18 cellular contexts compared by ENCODE assay signal in the genomic region with DNA sequence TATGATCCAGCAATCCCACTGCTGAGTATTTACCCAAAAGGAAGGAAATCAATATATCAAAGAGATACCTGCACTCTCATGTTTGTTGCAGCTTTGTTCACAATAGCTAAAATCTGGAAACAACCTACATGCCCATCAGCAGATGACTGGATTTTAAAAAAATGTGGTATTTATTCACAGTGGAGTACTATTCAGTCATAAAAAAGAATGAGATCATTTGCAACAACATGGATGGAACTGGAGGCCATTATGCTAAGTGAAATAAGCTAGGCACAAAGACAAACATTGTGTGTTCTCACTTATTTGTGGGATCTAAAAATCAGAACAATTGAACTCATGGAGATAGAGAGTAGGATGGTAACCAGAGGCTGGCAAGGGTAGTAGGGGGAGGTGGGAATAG. TPM values are rescaled to one million over a fixed set of nuclear protein-coding genes. Genes with fewer than 3 reads are reported as not detected.
DNase-seq lines count a peak whose midpoint lies in the region; ATAC-seq, FAIRE-seq and TF ChIP-seq lines count a peak whose summit lies in the region.
"Had no signal": no experiment of that assay in that cellular context is flagged by ENCODE, and none has a peak within 500 bp of the region (broad histone marks: within the 10 kb centered on the region; RNA-seq: fewer than 3 reads in every experiment).

No MANE protein-coding gene starts in this region.

- SMC1A ChIA-PET in GM12878 (lab: Charles Lee; ENCODE audit: uncharacterized antibody, unreplicated experiment): interaction anchor here (1.4 kb wide), 2 partner anchors 12 to 23 kb away, joined by 4 to 10 read pairs; no protein-coding TSS in a partner anchor

- CTCF ChIA-PET in HEK293 (lab: Yijun Ruan, JAX): interaction anchor here (0.6 to 0.8 kb wide), 3 partner anchors 14 to 305 kb away, joined by 3 to 5 read pairs (median 3); no protein-coding TSS in a partner anchor
- CTCF ChIA-PET in GM12878 (lab: Yijun Ruan, JAX): interaction anchor here (2.8 kb wide), 1 partner anchor 9 kb away, joined by 17 read pairs; no protein-coding TSS in a partner anchor

- no peak overlapping the region for H2AFZ ChIP-seq in GM12878 (ENCODE audit: control insufficient read depth, low read depth, low read length)
- H2AFZ ChIP-seq: GM23248 had no signal

- H3K79me2 ChIP-seq in GM12878 (ENCODE audit: control insufficient read depth, insufficient read depth, low read length): no peaks in the 10 kb centered on the region; the same call in 1 of the 2 replicates

- H3K27ac ChIP-seq in HEK293 (ENCODE audit: extremely low read depth, low read depth, low read length): no peak overlapping the region
- H3K27ac ChIP-seq in GM12878 (ENCODE audit: control insufficient read depth, insufficient read depth): no peak overlapping the region
- H3K27ac ChIP-seq in psoas muscle: peak overlapping the region; percentile 75
- H3K27ac ChIP-seq: GM23248 had no signal

- H3K4me2 ChIP-seq in GM12878 (ENCODE audit: control insufficient read depth, insufficient read depth): no peak overlapping the region

- RAD21 ChIA-PET in GM12878 (lab: Charles Lee; ENCODE audit: unreplicated experiment): no interaction called here

- in situ Hi-C loops in GM12878 (cut with MboI): no loop called here

- FAIRE-seq in GM12878 (lab: Jason Lieb, UNC): no peak
- FAIRE-seq: D721Med, H1 had no signal

- POLR2A ChIA-PET in HEK293 (lab: Yijun Ruan, JAX) (no interaction called here), GM12878 (lab: Charles Lee) (interaction anchor here (1.5 kb wide), 1 partner anchor 9 kb away, joined by 3 read pairs; no protein-coding TSS in a partner anchor)

- H3K27me3 ChIP-seq in GM12878 (replicated peaks in 1 of 2; ENCODE audit: control insufficient read depth in 2 of 2, insufficient read depth in 2 of 2, low read length in 1 of 2) (no peaks in the 10 kb centered on the region), psoas muscle (ENCODE audit: insufficient read depth in 3 of 3, low read length in 2 of 3) (no peaks in the 10 kb centered on the region)

- no peak overlapping the region for H3K9ac ChIP-seq in GM12878 (ENCODE audit: control insufficient read depth, insufficient read depth, low read length)
- H3K9ac ChIP-seq: GM23248 had no signal

- no peaks in the 10 kb centered on the region for H3K9me3 ChIP-seq in HEK293 (ENCODE audit: control insufficient read depth, insufficient read depth, low read depth, low read length)
- H3K9me3 ChIP-seq in GM12878 (replicated peaks; ENCODE audit: control insufficient read depth, insufficient read depth, low read length): no peaks in the 10 kb centered on the region
- H3K9me3 ChIP-seq in psoas muscle: no peaks in the 10 kb centered on the region

- no peak for TF ChIP-seq POLR2A in GM12878 (IDR thresholded peaks at IDR 0.05; ENCODE audit: low read depth, low read length)

- H3K36me3 ChIP-seq in HEK293 (ENCODE audit: control insufficient read depth in 2 of 2, insufficient read depth in 1 of 2, low read length in 2 of 2) (no peaks in the 10 kb centered on the region), GM12878 (ENCODE audit: control insufficient read depth in 2 of 2, insufficient read depth in 2 of 2, low read length in 1 of 2) (no peaks in the 10 kb centered on the region), psoas muscle (ENCODE audit: insufficient read depth in 1 of 2, low read depth in 1 of 2) (peaks cover 3 to 13% of the 10 kb centered on the region in 2 donors)

- BruUV-seq in GM12878 (replicated peaks; lab: Mats Ljungman, UMichigan): no TSS peak

- intact Hi-C loops in GM12878 (cut with micrococcal nuclease; ENCODE audit: unreplicated experiment): no loop called here
- intact Hi-C loops in psoas muscle (cut with DNase I): no loop called here
- intact Hi-C loops in head of caudate nucleus (cut with DNase I): no loop called here

- H3K4me3 ChIP-seq in HEK293 (ENCODE audit: low read depth, low read length): no peak overlapping the region
- H3K4me3 ChIP-seq in GM12878: no peak overlapping the region
- no peak overlapping the region for H3K4me3 ChIP-seq in psoas muscle
- H3K4me3 ChIP-seq: GM23248 had no signal

- TF ChIP-seq CTCF in HEK293 (tag by site-specific recombination; IDR thresholded peaks at IDR 0.05) (no peak), GM12878 (IDR thresholded peaks at IDR 0.05 in 2 of 3, conservative IDR thresholded peaks at IDR 0.05 in 1 of 3; ENCODE audit: control insufficient read depth in 2 of 3, extremely low read depth in 1 of 3, insufficient read depth in 1 of 3, low read depth in 3 of 3, low read length in 3 of 3) (no peak), psoas muscle (IDR thresholded peaks at IDR 0.05) (no peak)

- peaks cover 4% of the 10 kb centered on the region for H3K4me1 ChIP-seq in HEK293 (ENCODE audit: control insufficient read depth, insufficient read depth, low read length)
- H3K4me1 ChIP-seq in GM12878 (ENCODE audit: control insufficient read depth, insufficient read depth, low read length): peaks cover 9% of the 10 kb centered on the region
- peaks cover 44% of the 10 kb centered on the region for H3K4me1 ChIP-seq in psoas muscle

- ATAC-seq in GM12878: no peak
- no peak for ATAC-seq in psoas muscle
- no peak for ATAC-seq in HG02571 (IDR thresholded peaks at IDR 0.05; ENCODE audit: unreplicated experiment)
- no peak for ATAC-seq in GM18858 (IDR thresholded peaks at IDR 0.05; ENCODE audit: unreplicated experiment)

- no peak for DNase-seq in GM12878 (ENCODE audit: low read depth, low spot score)
- no peak for DNase-seq in psoas muscle
- DNase-seq in head of caudate nucleus: no peak
- DNase-seq: C1 segment of cervical spinal cord; CD4-positive, alpha-beta memory T cell; COR-L47; DMS 273 treated with DMSO at 0.1 percent for 48 hours; DMS53; DMS79 treated with DMSO at 0.1 percent for 48 hours; GF-D8; GM23248; H7; HCEC 1CT had no signal

- TF ChIP-seq RAD21 in GM12878 (IDR thresholded peaks at IDR 0.05; ENCODE audit: insufficient read depth, low read depth, low read length): no peak

- TF ChIP-seq EP300 in GM12878 (IDR thresholded peaks at IDR 0.05; ENCODE audit: borderline replicate concordance in 1 of 2, control insufficient read depth in 1 of 2, low read depth in 2 of 2, low read length in 2 of 2): no peak

- H4K20me1 ChIP-seq in GM12878 (ENCODE audit: control insufficient read depth, insufficient read depth): no peaks in the 10 kb centered on the region

TF ChIP-seq in HEK293, 187 proteins besides CTCF, POLR2A, EP300 and RAD21:
- TF ChIP-seq PRDM1 (tag by site-specific recombination; IDR thresholded peaks at IDR 0.05): no peak
- TF ChIP-seq, protein P1, sequence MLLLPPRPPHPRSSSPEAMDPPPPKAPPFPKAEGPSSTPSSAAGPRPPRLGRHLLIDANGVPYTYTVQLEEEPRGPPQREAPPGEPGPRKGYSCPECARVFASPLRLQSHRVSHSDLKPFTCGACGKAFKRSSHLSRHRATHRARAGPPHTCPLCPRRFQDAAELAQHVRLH (tag by site-specific recombination; IDR thresholded peaks at IDR 0.05): peak; percentile 47; the same call in 1 of the 2 replicates
- TF ChIP-seq ZNF146 (tag by site-specific recombination; IDR thresholded peaks at IDR 0.05): peak; percentile 92

TF ChIP-seq in GM12878, 131 proteins besides CTCF, POLR2A, EP300 and RAD21:
- no peak for TF ChIP-seq NFXL1 (IDR thresholded peaks at IDR 0.05; ENCODE audit: borderline replicate concordance)
- no peak for TF ChIP-seq KDM1A (IDR thresholded peaks at IDR 0.05; ENCODE audit: borderline replicate concordance)
- TF ChIP-seq, protein P2, sequence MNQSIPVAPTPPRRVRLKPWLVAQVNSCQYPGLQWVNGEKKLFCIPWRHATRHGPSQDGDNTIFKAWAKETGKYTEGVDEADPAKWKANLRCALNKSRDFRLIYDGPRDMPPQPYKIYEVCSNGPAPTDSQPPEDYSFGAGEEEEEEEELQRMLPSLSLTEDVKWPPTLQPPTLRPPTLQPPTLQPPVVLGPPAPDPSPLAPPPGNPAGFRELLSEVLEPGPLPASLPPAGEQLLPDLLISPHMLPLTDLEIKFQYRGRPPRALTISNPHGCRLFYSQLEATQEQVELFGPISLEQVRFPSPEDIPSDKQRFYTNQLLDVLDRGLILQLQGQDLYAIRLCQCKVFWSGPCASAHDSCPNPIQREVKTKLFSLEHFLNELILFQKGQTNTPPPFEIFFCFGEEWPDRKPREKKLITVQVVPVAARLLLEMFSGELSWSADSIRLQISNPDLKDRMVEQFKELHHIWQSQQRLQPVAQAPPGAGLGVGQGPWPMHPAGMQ (IDR thresholded peaks at IDR 0.05; ENCODE audit: borderline replicate concordance): no peak
- peak; percentile 38; the same call in 1 of the 2 replicates for TF ChIP-seq ZNF217 (IDR thresholded peaks at IDR 0.05)

RNA-seq across cellular contexts. Expression of a gene that starts 33.1 kb away (rescaled TPM):
- 34.5 and 44.8 TPM in 2 replicates for total RNA-seq in GM12878 (2013; cell fraction: nucleolus; rRNA removed)
- total RNA-seq in GM12878 (2014; rRNA removed): 97.8 and 105 TPM in 2 replicates
- 81.4 and 90.2 TPM in 2 replicates for total RNA-seq in GM12878 (2014; rRNA removed; fragmentation: Illumina TruSeq; extraction: Trizol)
- total RNA-seq in GM12878 (2021): 52.7 and 59.8 TPM in 2 replicates
- polyA plus RNA-seq in GM12878 (2011; ENCODE audit: low read depth): 17.8 TPM
- polyA plus RNA-seq in GM12878 (2011; rRNA removed): 91.3 and 120 TPM in 2 replicates
- polyA plus RNA-seq in GM12878 (2011; cell fraction: cytosol; rRNA removed): 134 and 170 TPM in 2 replicates
- 71.6 and 92.3 TPM in 2 replicates for polyA plus RNA-seq in GM12878 (2011; cell fraction: nucleus; rRNA removed)
- 43.8 and 51.9 TPM in 2 replicates for polyA plus RNA-seq in GM12878 (2012)
- polyA plus RNA-seq in GM12878 (2014; fragmentation: Illumina TruSeq; extraction: Trizol): 71.3 and 92.5 TPM in 2 replicates
- 100 to 1,000 TPM; 204 to 261 TPM for polyA plus RNA-seq in GM12878 (2014; fragmentation: Nextera tagmentation; extraction: Ambion mirVana)
- 103 and 112 TPM in 2 replicates for polyA plus RNA-seq in GM12878 (2014; rRNA removed)
- 10 to 100 TPM; 67.5 to 85.4 TPM for polyA plus RNA-seq in GM12878 (2016; fragmentation: Nextera tagmentation; extraction: Ambion mirVana)
- polyA minus RNA-seq in GM12878 (2011; rRNA and poly(A)+ RNA removed): 41.5 and 88.5 TPM in 2 replicates
- 33.9 and 36.2 TPM in 2 replicates for polyA minus RNA-seq in GM12878 (2011; cell fraction: cytosol; rRNA and poly(A)+ RNA removed)
- 27.4 and 35.2 TPM in 2 replicates for polyA minus RNA-seq in GM12878 (2011; cell fraction: nucleus; rRNA and poly(A)+ RNA removed)
- total RNA-seq in psoas muscle: 100 to 1,000 TPM; 193 to 408 (median 285) TPM
- 100 to 1,000 TPM; 217 to 601 (median 297) TPM for polyA plus RNA-seq in psoas muscle
